Comparison of ENCODE assay signal across 1 cellular context in the genomic region with DNA sequence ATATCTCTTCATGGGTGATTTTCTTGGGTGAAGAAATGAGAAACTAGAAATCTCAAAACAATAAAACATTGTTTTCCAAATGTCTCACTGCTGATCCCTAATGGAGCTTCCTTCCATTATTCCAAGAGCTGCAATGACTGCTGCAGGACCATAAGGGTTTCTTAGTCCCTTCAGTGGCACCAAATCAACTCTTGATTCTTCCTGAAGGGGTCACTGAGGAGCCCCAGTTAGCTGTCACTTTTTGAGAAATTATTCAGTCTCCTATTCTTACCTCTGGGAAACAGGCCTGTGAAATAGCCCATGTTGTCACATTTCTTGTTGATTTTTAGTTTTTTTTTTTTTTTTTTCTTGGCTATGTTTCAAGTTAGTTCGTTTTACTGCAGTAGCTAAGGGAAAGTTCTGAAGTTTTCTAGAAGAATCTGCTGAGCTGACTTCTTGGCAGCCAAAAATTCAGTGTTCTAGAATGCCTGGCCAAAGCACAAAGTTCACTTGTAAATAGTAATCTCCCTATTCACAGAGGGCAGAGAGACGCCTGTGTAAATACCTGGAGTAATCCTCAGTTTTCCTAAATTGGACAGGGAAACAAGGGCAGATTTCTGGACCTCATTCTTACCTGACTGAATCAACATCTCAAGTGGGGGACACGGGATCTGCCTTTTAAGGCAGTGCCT.
TF ChIP-seq lines count a peak whose summit lies in the region.

No MANE protein-coding gene starts in this region.

TF ChIP-seq in H1, 55 proteins besides CTCF, POLR2A, EP300 and RAD21:
- TF ChIP-seq YY1 (IDR thresholded peaks at IDR 0.05; ENCODE audit: low read depth, low read length) (no peak), FOSL1 (IDR thresholded peaks at IDR 0.05; ENCODE audit: insufficient read depth, low read depth, low read length) (no peak), HDAC6 (IDR thresholded peaks at IDR 0.05; ENCODE audit: low read depth, low read length) (no peak), TBP (IDR thresholded peaks at IDR 0.05; ENCODE audit: low read depth, low read length) (no peak), SIN3A (conservative IDR thresholded peaks at IDR 0.05 in 1 of 2, IDR thresholded peaks at IDR 0.05 in 1 of 2; ENCODE audit: low read depth in 1 of 2, low read length in 2 of 2) (no peak), CBX5 (IDR thresholded peaks at IDR 0.05; ENCODE audit: low read depth, low read length) (no peak), JUN (IDR thresholded peaks at IDR 0.05; ENCODE audit: low read depth, low read length) (no peak)
- TF ChIP-seq, protein P1, sequence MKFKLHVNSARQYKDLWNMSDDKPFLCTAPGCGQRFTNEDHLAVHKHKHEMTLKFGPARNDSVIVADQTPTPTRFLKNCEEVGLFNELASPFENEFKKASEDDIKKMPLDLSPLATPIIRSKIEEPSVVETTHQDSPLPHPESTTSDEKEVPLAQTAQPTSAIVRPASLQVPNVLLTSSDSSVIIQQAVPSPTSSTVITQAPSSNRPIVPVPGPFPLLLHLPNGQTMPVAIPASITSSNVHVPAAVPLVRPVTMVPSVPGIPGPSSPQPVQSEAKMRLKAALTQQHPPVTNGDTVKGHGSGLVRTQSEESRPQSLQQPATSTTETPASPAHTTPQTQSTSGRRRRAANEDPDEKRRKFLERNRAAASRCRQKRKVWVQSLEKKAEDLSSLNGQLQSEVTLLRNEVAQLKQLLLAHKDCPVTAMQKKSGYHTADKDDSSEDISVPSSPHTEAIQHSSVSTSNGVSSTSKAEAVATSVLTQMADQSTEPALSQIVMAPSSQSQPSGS (IDR thresholded peaks at IDR 0.05; ENCODE audit: low read length) = no peak
- TF ChIP-seq, protein P2, sequence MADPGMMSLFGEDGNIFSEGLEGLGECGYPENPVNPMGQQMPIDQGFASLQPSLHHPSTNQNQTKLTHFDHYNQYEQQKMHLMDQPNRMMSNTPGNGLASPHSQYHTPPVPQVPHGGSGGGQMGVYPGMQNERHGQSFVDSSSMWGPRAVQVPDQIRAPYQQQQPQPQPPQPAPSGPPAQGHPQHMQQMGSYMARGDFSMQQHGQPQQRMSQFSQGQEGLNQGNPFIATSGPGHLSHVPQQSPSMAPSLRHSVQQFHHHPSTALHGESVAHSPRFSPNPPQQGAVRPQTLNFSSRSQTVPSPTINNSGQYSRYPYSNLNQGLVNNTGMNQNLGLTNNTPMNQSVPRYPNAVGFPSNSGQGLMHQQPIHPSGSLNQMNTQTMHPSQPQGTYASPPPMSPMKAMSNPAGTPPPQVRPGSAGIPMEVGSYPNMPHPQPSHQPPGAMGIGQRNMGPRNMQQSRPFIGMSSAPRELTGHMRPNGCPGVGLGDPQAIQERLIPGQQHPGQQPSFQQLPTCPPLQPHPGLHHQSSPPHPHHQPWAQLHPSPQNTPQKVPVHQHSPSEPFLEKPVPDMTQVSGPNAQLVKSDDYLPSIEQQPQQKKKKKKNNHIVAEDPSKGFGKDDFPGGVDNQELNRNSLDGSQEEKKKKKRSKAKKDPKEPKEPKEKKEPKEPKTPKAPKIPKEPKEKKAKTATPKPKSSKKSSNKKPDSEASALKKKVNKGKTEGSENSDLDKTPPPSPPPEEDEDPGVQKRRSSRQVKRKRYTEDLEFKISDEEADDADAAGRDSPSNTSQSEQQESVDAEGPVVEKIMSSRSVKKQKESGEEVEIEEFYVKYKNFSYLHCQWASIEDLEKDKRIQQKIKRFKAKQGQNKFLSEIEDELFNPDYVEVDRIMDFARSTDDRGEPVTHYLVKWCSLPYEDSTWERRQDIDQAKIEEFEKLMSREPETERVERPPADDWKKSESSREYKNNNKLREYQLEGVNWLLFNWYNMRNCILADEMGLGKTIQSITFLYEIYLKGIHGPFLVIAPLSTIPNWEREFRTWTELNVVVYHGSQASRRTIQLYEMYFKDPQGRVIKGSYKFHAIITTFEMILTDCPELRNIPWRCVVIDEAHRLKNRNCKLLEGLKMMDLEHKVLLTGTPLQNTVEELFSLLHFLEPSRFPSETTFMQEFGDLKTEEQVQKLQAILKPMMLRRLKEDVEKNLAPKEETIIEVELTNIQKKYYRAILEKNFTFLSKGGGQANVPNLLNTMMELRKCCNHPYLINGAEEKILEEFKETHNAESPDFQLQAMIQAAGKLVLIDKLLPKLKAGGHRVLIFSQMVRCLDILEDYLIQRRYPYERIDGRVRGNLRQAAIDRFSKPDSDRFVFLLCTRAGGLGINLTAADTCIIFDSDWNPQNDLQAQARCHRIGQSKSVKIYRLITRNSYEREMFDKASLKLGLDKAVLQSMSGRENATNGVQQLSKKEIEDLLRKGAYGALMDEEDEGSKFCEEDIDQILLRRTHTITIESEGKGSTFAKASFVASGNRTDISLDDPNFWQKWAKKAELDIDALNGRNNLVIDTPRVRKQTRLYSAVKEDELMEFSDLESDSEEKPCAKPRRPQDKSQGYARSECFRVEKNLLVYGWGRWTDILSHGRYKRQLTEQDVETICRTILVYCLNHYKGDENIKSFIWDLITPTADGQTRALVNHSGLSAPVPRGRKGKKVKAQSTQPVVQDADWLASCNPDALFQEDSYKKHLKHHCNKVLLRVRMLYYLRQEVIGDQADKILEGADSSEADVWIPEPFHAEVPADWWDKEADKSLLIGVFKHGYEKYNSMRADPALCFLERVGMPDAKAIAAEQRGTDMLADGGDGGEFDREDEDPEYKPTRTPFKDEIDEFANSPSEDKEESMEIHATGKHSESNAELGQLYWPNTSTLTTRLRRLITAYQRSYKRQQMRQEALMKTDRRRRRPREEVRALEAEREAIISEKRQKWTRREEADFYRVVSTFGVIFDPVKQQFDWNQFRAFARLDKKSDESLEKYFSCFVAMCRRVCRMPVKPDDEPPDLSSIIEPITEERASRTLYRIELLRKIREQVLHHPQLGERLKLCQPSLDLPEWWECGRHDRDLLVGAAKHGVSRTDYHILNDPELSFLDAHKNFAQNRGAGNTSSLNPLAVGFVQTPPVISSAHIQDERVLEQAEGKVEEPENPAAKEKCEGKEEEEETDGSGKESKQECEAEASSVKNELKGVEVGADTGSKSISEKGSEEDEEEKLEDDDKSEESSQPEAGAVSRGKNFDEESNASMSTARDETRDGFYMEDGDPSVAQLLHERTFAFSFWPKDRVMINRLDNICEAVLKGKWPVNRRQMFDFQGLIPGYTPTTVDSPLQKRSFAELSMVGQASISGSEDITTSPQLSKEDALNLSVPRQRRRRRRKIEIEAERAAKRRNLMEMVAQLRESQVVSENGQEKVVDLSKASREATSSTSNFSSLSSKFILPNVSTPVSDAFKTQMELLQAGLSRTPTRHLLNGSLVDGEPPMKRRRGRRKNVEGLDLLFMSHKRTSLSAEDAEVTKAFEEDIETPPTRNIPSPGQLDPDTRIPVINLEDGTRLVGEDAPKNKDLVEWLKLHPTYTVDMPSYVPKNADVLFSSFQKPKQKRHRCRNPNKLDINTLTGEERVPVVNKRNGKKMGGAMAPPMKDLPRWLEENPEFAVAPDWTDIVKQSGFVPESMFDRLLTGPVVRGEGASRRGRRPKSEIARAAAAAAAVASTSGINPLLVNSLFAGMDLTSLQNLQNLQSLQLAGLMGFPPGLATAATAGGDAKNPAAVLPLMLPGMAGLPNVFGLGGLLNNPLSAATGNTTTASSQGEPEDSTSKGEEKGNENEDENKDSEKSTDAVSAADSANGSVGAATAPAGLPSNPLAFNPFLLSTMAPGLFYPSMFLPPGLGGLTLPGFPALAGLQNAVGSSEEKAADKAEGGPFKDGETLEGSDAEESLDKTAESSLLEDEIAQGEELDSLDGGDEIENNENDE (IDR thresholded peaks at IDR 0.05; ENCODE audit: insufficient replicate concordance, low read length) = no peak
- TF ChIP-seq, protein P3, sequence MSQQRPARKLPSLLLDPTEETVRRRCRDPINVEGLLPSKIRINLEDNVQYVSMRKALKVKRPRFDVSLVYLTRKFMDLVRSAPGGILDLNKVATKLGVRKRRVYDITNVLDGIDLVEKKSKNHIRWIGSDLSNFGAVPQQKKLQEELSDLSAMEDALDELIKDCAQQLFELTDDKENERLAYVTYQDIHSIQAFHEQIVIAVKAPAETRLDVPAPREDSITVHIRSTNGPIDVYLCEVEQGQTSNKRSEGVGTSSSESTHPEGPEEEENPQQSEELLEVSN (IDR thresholded peaks at IDR 0.05) = no peak
